In the genomic region with DNA sequence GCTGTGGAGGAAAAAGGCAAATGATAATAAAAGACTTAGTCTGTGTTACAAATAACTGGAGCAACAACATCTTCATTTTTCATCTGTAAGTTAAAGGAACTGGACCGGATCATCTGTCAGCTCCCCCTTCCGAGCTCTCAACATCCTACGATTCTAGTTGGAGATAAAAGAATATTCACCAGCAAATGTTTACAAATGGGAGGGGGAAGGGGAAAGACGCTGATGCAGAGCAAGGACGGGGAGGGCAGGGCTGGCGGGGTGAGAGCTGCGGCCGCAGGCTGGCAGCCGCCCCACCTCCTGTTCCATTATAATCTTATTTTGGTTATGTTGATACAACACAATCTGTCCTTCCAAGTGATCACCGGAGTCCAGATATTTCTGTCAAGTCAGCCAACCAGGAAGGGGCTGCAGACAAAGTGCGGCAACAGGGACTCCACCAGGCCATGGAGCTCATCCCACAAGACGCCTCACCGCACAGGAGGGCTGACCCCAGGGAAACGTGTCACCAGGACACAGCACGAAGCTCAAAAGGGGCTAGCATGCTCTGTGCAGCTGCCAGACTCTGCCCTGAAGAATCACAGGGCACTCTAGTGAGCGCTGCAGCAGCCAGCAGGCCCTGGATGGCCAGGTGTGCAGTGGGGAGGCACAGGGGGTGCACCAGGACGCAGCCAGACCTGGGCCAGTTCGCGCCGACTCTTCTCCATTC, we compare ENCODE assay signal across 9 cellular contexts. TPM values are rescaled to one million over a fixed set of nuclear protein-coding genes. Genes with fewer than 3 reads are reported as not detected.
DNase-seq lines count a peak whose midpoint lies in the region; ATAC-seq and TF ChIP-seq lines count a peak whose summit lies in the region.
"Had no signal": no experiment of that assay in that cellular context is flagged by ENCODE, and none has a peak within 500 bp of the region (broad histone marks: within the 10 kb centered on the region; RNA-seq: fewer than 3 reads in every experiment).

No MANE protein-coding gene starts in this region.

- intact Hi-C loops in heart right ventricle (cut with DNase I) (no loop called here), prostate gland (cut with DNase I) (no loop called here)

- ATAC-seq in heart right ventricle (peak; percentile 72 to 92 (median 84)), GM21723 (IDR thresholded peaks at IDR 0.05; ENCODE audit: unreplicated experiment) (no peak)

- H3K4me3 ChIP-seq in heart right ventricle, result peak overlapping the region in 3 of 10 donors; percentile 2 to 36 (median 19)
- no peak overlapping the region for H3K4me3 ChIP-seq in prostate gland
- H3K4me3 ChIP-seq in brain microvascular endothelial cell (ENCODE audit: low read depth, low read length), result no peak overlapping the region
- H3K4me3 ChIP-seq: GM23248 had no signal

- TF ChIP-seq POLR2A in prostate gland (IDR thresholded peaks at IDR 0.05), result no peak

- 26 to 29% methylated on average over 20 of the region's 20 CpGs for WGBS in heart right ventricle, 2 donors
- WGBS in prostate gland, result 29% methylated on average over 20 of the region's 20 CpGs

- H3K9me3 ChIP-seq in heart right ventricle, result no peaks in the 10 kb centered on the region
- no peaks in the 10 kb centered on the region for H3K9me3 ChIP-seq in prostate gland

- peak overlapping the region; percentile 50 for H3K27ac ChIP-seq in VCaP
- H3K27ac ChIP-seq in heart right ventricle, result peak overlapping the region; percentile 59 to 93 (median 80)
- peak overlapping the region; percentile 24 to 57 for H3K27ac ChIP-seq in prostate gland
- H3K27ac ChIP-seq in brain microvascular endothelial cell, result no peak overlapping the region
- H3K27ac ChIP-seq: GM23248 had no signal

- peak; percentile 96 for DNase-seq in G401 (ENCODE audit: low spot score)
- DNase-seq in heart right ventricle, result peak; percentile 44 to 58
- no peak for DNase-seq in prostate gland (ENCODE audit: low spot score)
- no peak for DNase-seq in brain microvascular endothelial cell
- DNase-seq in NCI-H446 (lab: John Stamatoyannopoulos, UW), result no peak
- DNase-seq in mesenteric fat pad (ENCODE audit: low spot score), result no peak
- DNase-seq: GM23248 had no signal

- H3K36me3 ChIP-seq in heart right ventricle (peaks cover 0 to 56% (median 18%) of the 10 kb centered on the region in 9 donors), prostate gland (peaks cover 0 to 11% of the 10 kb centered on the region in 2 donors), brain microvascular endothelial cell (replicated peaks) (peaks cover 19% of the 10 kb centered on the region)

- peaks cover 13 to 62% (median 45%) of the 10 kb centered on the region in 9 donors for H3K4me1 ChIP-seq in heart right ventricle
- H3K4me1 ChIP-seq in prostate gland (replicated peaks), result no peaks in the 10 kb centered on the region

- TF ChIP-seq CTCF in VCaP (conservative IDR thresholded peaks at IDR 0.05), result no peak
- TF ChIP-seq CTCF in heart right ventricle (IDR thresholded peaks at IDR 0.05), result no peak
- no peak for TF ChIP-seq CTCF in prostate gland (IDR thresholded peaks at IDR 0.05)
- TF ChIP-seq CTCF in brain microvascular endothelial cell (IDR thresholded peaks at IDR 0.05; ENCODE audit: low read depth, low read length, missing control alignments), result no peak

- H3K27me3 ChIP-seq in heart right ventricle (peaks cover 0 to 49% (median 0%) of the 10 kb centered on the region in 7 donors), prostate gland (replicated peaks; ENCODE audit: insufficient read depth) (no peaks in the 10 kb centered on the region), brain microvascular endothelial cell (replicated peaks) (no peaks in the 10 kb centered on the region)

- in situ Hi-C loops in G401 (cut with HindIII; ENCODE audit: low sequenced_read_pairs) (no loop called here), brain microvascular endothelial cell (cut with HindIII; ENCODE audit: low pct_ligation_motif_present, low sequenced_read_pairs) (no loop called here)

RNA-seq across cellular contexts. Expression of gene FBXO31, which starts 19.7 kb away (rescaled TPM):
- total RNA-seq in G401 (2014; rRNA removed; shearing (Covaris generic)), result 11.9 and 15.4 TPM in 2 replicates
- total RNA-seq in heart right ventricle (10 to 100 TPM; 58.3 to 94.3 (median 74.0) TPM), prostate gland (10 to 100 TPM; 39.5 to 65.8 TPM), mesenteric fat pad (66.9 TPM)
- polyA plus RNA-seq in heart right ventricle, result 10 to 100 TPM; 15.1 to 21.4 TPM

RNA-seq across cellular contexts. Expression of gene MAP1LC3B, which starts 28.2 kb away (rescaled TPM):
- 26.7 and 40.8 TPM in 2 replicates for total RNA-seq in G401 (2014; rRNA removed; shearing (Covaris generic))
- 100 to 1,000 TPM; 109 to 141 (median 125) TPM for total RNA-seq in heart right ventricle
- 100 to 1,000 TPM in 1 of 2 donors, 10 to 100 TPM in 1; 47.0 to 161 TPM for polyA plus RNA-seq in heart right ventricle
- 10 to 100 TPM; 41.9 to 51.8 TPM for total RNA-seq in prostate gland
- total RNA-seq in mesenteric fat pad, result 78.6 TPM

RNA-seq across cellular contexts. Expression of gene C16orf95, which starts 46.7 kb away (rescaled TPM):
- 7.0 and 14.2 TPM in 2 replicates for total RNA-seq in G401 (2014; rRNA removed; shearing (Covaris generic))
- total RNA-seq in heart right ventricle, result 1 to 10 TPM; 2.8 to 5.1 (median 3.8) TPM
- 1 to 10 TPM; 1.7 to 3.2 TPM for polyA plus RNA-seq in heart right ventricle
- total RNA-seq in prostate gland, result 1 to 10 TPM in 1 of 2 donors, under 1 TPM in 1; 0.91 to 8.0 TPM
- 5.3 TPM for total RNA-seq in mesenteric fat pad

Comparison
In these comparisons a context has a peak if more than half of its experiments do, and no peak if none do; other contexts are left out.
1. DNase-seq: peak in G401 (single experiment) and heart right ventricle (2 of 2); none in prostate gland (single experiment), brain microvascular endothelial cell (single experiment), NCI-H446 (0 of 2) and mesenteric fat pad (single experiment).